9 cellular contexts compared by ENCODE assay signal in genomic region chr3:71064976-71065763, GRCh38.
DNase-seq lines count a peak whose midpoint lies in the region; ATAC-seq lines count a peak whose summit lies in the region.
"Had no signal": no experiment of that assay in that cellular context is flagged by ENCODE, and none has a peak within 500 bp of the region (broad histone marks: within the 10 kb centered on the region; RNA-seq: fewer than 3 reads in every experiment).

No MANE protein-coding gene starts in this region.

- peak overlapping the region; percentile 82 for H2BK120ac ChIP-seq in mesenchymal stem cell (ENCODE audit: low read depth, low read length)

- peaks cover 8% of the 10 kb centered on the region for H3K4me1 ChIP-seq in mesenchymal stem cell (ENCODE audit: control insufficient read depth, insufficient read depth, low read depth, low read length)

- peak; percentile 40 for ATAC-seq in GM21360 (IDR thresholded peaks at IDR 0.05; ENCODE audit: unreplicated experiment)
- ATAC-seq: HCT116 had no signal

- peak overlapping the region in 1 of 2 experiments; percentile 47 for H3K4ac ChIP-seq in mesenchymal stem cell (ENCODE audit: low read depth in 1 of 2, low read length in 2 of 2)

- peak overlapping the region; percentile 54 to 69 for H3K18ac ChIP-seq in mesenchymal stem cell (ENCODE audit: low read depth in 1 of 2, low read length in 2 of 2)

- peak overlapping the region in 1 of 2 experiments; percentile 23 for H3K23ac ChIP-seq in mesenchymal stem cell (ENCODE audit: low read length in 2 of 2)

- peak overlapping the region; percentile 18 to 57 for H2BK12ac ChIP-seq in mesenchymal stem cell (ENCODE audit: low read length in 2 of 2)

- H3K9me3 ChIP-seq in mesenchymal stem cell (ENCODE audit: control insufficient read depth, low read length), result no peaks in the 10 kb centered on the region

- H2BK15ac ChIP-seq in mesenchymal stem cell (ENCODE audit: low read depth, poor library complexity, severe bottlenecking), result peak overlapping the region; percentile 96

- peak overlapping the region; percentile 96 for H3K9ac ChIP-seq in mesenchymal stem cell (ENCODE audit: low read length)

- H3K27me3 ChIP-seq in mesenchymal stem cell (ENCODE audit: control insufficient read depth in 1 of 2, insufficient read depth in 1 of 2, low read length in 2 of 2), result no peaks in the 10 kb centered on the region

- DNase-seq in AG08395 (ENCODE audit: low spot score) (peak; percentile 36), NCI-H1092 (lab: John Stamatoyannopoulos, UW) (peak; percentile 20), mesenchymal stem cell (peak; percentile 72), NCI-H1048 (lab: John Stamatoyannopoulos, UW) (no peak)
- DNase-seq in activated CD4-positive, alpha-beta T cell treated with anti-CD3 and anti-CD28 coated beads, Interleukin-2, amount 50 U/mL, for 48 hours, result peak; percentile 44 to 57
- DNase-seq in effector CD4-positive, alpha-beta T cell, result peak; percentile 70
- peak; percentile 43 to 46 for DNase-seq in stimulated activated CD8-positive, alpha-beta memory T cell treated with anti-CD3 and anti-CD28 coated beads, Interleukin-15, amount 100 ng/mL, for 4 hours (ENCODE audit: low read depth in 2 of 2)

- H3K4me2 ChIP-seq in mesenchymal stem cell (ENCODE audit: low read length, poor library complexity, severe bottlenecking), result peak overlapping the region; percentile 91

- under 1% methylated on average over 76 of the region's 79 CpGs for WGBS in mesenchymal stem cell

- H3K36me3 ChIP-seq in mesenchymal stem cell (ENCODE audit: control insufficient read depth in 1 of 2, insufficient read depth in 2 of 2, low read depth in 1 of 2, low read length in 2 of 2), result no peaks in the 10 kb centered on the region

- peak overlapping the region; percentile 68 to 84 for H3K4me3 ChIP-seq in mesenchymal stem cell (ENCODE audit: insufficient read depth in 1 of 2, low read depth in 1 of 2, low read length in 2 of 2)

- H4K8ac ChIP-seq in mesenchymal stem cell (ENCODE audit: low read length), result peak overlapping the region; percentile 27

- peak overlapping the region; percentile 43 for H4K91ac ChIP-seq in mesenchymal stem cell (ENCODE audit: low read length)

- peak overlapping the region; percentile 53 for H2BK5ac ChIP-seq in mesenchymal stem cell (ENCODE audit: low read depth, low read length, poor library complexity, severe bottlenecking)

- peaks cover 4% of the 10 kb centered on the region for H3K79me1 ChIP-seq in mesenchymal stem cell (replicated peaks; ENCODE audit: low read length, poor library complexity, severe bottlenecking)

- H3K27ac ChIP-seq in mesenchymal stem cell (ENCODE audit: low read length, poor library complexity, severe bottlenecking), result peak overlapping the region; percentile 79

- peak overlapping the region in 1 of 2 experiments; percentile 18 for H3K14ac ChIP-seq in mesenchymal stem cell (ENCODE audit: low read length in 2 of 2)

- H2AFZ ChIP-seq in mesenchymal stem cell (ENCODE audit: low read depth, low read length), result peak overlapping the region; percentile 73

- H2AK5ac ChIP-seq in mesenchymal stem cell (ENCODE audit: low read length, severe bottlenecking), result no peak overlapping the region
